Comparison of ENCODE assay signal across 8 cellular contexts in genomic region chr6:116253505-116254296, GRCh38. TPM values are rescaled to one million over a fixed set of nuclear protein-coding genes. Genes with fewer than 3 reads are reported as not detected.
DNase-seq lines count a peak whose midpoint lies in the region; ATAC-seq, FAIRE-seq and TF ChIP-seq lines count a peak whose summit lies in the region.

Gene TSPYL4, minus strand, starts transcription at chr6:116254075. Its CDS starts 67 bp downstream, at chr6:116254008.

- H3K36me3 Mint-ChIP-seq in naive thymus-derived CD4-positive, alpha-beta T cell: peaks cover 0 to 11% (median 6%) of the 10 kb centered on the region in 5 donors
- H3K36me3 Mint-ChIP-seq in stimulated activated memory B cell treated with anti-CD40 and anti-IgM and Interleukin-4, amounts not matched to agents 10 μg/mL and 1 μg/mL and 100 μg/mL, for 72 hours: peaks cover under 1% of the 10 kb centered on the region

- peaks cover 27 to 36% of the 10 kb centered on the region in 2 donors for H3K4me1 ChIP-seq in naive thymus-derived CD4-positive, alpha-beta T cell (ENCODE audit: control insufficient read depth in 2 of 2, insufficient read depth in 2 of 2, low read length in 2 of 2)

- CTCF ChIA-PET in naive thymus-derived CD4-positive, alpha-beta T cell (lab: Charles Lee): interaction anchor here (2.1 kb wide), 1 partner anchor 16 kb away, joined by 8 read pairs; no protein-coding TSS in a partner anchor

- peak; percentile 74 for TF ChIP-seq POLR2A in H54 (IDR thresholded peaks at IDR 0.05; ENCODE audit: low read depth, low read length)

- intact Hi-C loops in naive thymus-derived CD4-positive, alpha-beta T cell (cut with micrococcal nuclease): loop anchor here (1.0 to 10.0 kb wide), 11 partner anchors 15 to 1351 kb away; partner anchors contain the start of genes RWDD1 (in 2 of the 2), TSPYL1 (in 2 of the 2), ZUP1 (in 2 of the 2) and DCBLD1 (in 1 of the 2)

- H3K36me3 ChIP-seq in naive thymus-derived CD4-positive, alpha-beta T cell (ENCODE audit: control insufficient read depth in 2 of 3, insufficient read depth in 3 of 3, low read length in 3 of 3): no peaks in the 10 kb centered on the region

- peaks cover 0 to 4% (median 0%) of the 10 kb centered on the region in 11 donors for H3K9me3 Mint-ChIP-seq in naive thymus-derived CD4-positive, alpha-beta T cell
- no peaks in the 10 kb centered on the region for H3K9me3 Mint-ChIP-seq in stimulated activated memory B cell treated with anti-CD40 and anti-IgM and Interleukin-4, amounts not matched to agents 10 μg/mL and 1 μg/mL and 100 μg/mL, for 72 hours

- H3K4me3 ChIP-seq in naive thymus-derived CD4-positive, alpha-beta T cell (ENCODE audit: low read length): peak within 1 kb of the TSS; percentile 80

- FAIRE-seq in H54 (lab: Jason Lieb, UNC): peak; percentile 69

- peak; percentile 97 for ATAC-seq in naive thymus-derived CD4-positive, alpha-beta T cell
- ATAC-seq in stimulated activated memory B cell treated with anti-CD40 and anti-IgM and Interleukin-4, amounts not matched to agents 10 μg/mL and 1 μg/mL and 100 μg/mL, for 72 hours: peak; percentile 99

- peak; percentile 97 for DNase-seq in EL
- peak; percentile 40 for DNase-seq in H54 (ENCODE audit: insufficient read length, low spot score)
- DNase-seq in LoVo (ENCODE audit: low spot score): peak; percentile 89
- DNase-seq in RPMI8226: peak; percentile 90
- DNase-seq in activated T-helper 1 cell treated with anti-CD3 and anti-CD28 coated beads, Interleukin-2, amount 50 U/mL, for 16 hours (ENCODE audit: low read depth in 1 of 2, low spot score in 1 of 2): peak; percentile 77 to 83
- DNase-seq in fibroblast of peridontal ligament (ENCODE audit: extremely low read depth): peak; percentile 97
- DNase-seq in naive thymus-derived CD4-positive, alpha-beta T cell: peak; percentile 76 to 96 (median 91)

- no peaks in the 10 kb centered on the region for H3K27me3 ChIP-seq in naive thymus-derived CD4-positive, alpha-beta T cell (ENCODE audit: control insufficient read depth in 2 of 2, insufficient read depth in 2 of 2, low read length in 2 of 2)

- POLR2A ChIA-PET in naive thymus-derived CD4-positive, alpha-beta T cell (lab: Charles Lee): interaction anchor here (0.8 to 7.3 kb wide), 11 partner anchors 12 to 317 kb away, joined by 3 to 67 read pairs (median 4); partner anchors contain the start of genes NT5DC1, RWDD1 and TSPYL1

- peaks cover 3 to 43% (median 27%) of the 10 kb centered on the region in 7 donors for H3K4me1 Mint-ChIP-seq in naive thymus-derived CD4-positive, alpha-beta T cell
- peaks cover 4% of the 10 kb centered on the region for H3K4me1 Mint-ChIP-seq in stimulated activated memory B cell treated with anti-CD40 and anti-IgM and Interleukin-4, amounts not matched to agents 10 μg/mL and 1 μg/mL and 100 μg/mL, for 72 hours

- H3K9me3 ChIP-seq in naive thymus-derived CD4-positive, alpha-beta T cell (ENCODE audit: control insufficient read depth in 2 of 3, low read length in 3 of 3): no peaks in the 10 kb centered on the region

- H3K4me3 Mint-ChIP-seq in naive thymus-derived CD4-positive, alpha-beta T cell: no peak within 1 kb of the TSS
- no peak within 1 kb of the TSS for H3K4me3 Mint-ChIP-seq in stimulated activated memory B cell treated with anti-CD40 and anti-IgM and Interleukin-4, amounts not matched to agents 10 μg/mL and 1 μg/mL and 100 μg/mL, for 72 hours

- no peak within 1 kb of the TSS for H3K27ac Mint-ChIP-seq in naive thymus-derived CD4-positive, alpha-beta T cell
- no peak within 1 kb of the TSS for H3K27ac Mint-ChIP-seq in stimulated activated memory B cell treated with anti-CD40 and anti-IgM and Interleukin-4, amounts not matched to agents 10 μg/mL and 1 μg/mL and 100 μg/mL, for 72 hours

- no peaks in the 10 kb centered on the region for H3K27me3 Mint-ChIP-seq in naive thymus-derived CD4-positive, alpha-beta T cell
- no peaks in the 10 kb centered on the region for H3K27me3 Mint-ChIP-seq in stimulated activated memory B cell treated with anti-CD40 and anti-IgM and Interleukin-4, amounts not matched to agents 10 μg/mL and 1 μg/mL and 100 μg/mL, for 72 hours

- H3K27ac ChIP-seq in naive thymus-derived CD4-positive, alpha-beta T cell (ENCODE audit: low read depth, low read length): peak within 1 kb of the TSS; percentile 97

RNA-seq across cellular contexts. Expression of gene TSPYL4, which starts in this region (rescaled TPM):
- total RNA-seq in naive thymus-derived CD4-positive, alpha-beta T cell: 10 to 100 TPM; 18.2 to 58.2 (median 21.5) TPM
- 10 to 100 TPM in 1 of 2 donors, 1 to 10 TPM in 1; 9.7 to 19.3 TPM for polyA plus RNA-seq in naive thymus-derived CD4-positive, alpha-beta T cell

Comparison
In these comparisons a context has a peak if more than half of its experiments do, and no peak if none do; other contexts are left out.
1. Peak in every context shown above with its lines: DNase-seq, ATAC-seq, H3K4me3 ChIP-seq and H3K27ac ChIP-seq.
2. DNase-seq: peak in every context shown above with its lines; median percentile 97 in EL; 97 in fibroblast of peridontal ligament; 91 in naive thymus-derived CD4-positive, alpha-beta T cell; 90 in RPMI8226; 89 in LoVo; 80 in activated T-helper 1 cell treated with anti-CD3 and anti-CD28 coated beads, Interleukin-2, amount 50 U/mL, for 16 hours; 40 in H54.